Comparison of ENCODE assay signal across 2 cellular contexts in the genomic region with DNA sequence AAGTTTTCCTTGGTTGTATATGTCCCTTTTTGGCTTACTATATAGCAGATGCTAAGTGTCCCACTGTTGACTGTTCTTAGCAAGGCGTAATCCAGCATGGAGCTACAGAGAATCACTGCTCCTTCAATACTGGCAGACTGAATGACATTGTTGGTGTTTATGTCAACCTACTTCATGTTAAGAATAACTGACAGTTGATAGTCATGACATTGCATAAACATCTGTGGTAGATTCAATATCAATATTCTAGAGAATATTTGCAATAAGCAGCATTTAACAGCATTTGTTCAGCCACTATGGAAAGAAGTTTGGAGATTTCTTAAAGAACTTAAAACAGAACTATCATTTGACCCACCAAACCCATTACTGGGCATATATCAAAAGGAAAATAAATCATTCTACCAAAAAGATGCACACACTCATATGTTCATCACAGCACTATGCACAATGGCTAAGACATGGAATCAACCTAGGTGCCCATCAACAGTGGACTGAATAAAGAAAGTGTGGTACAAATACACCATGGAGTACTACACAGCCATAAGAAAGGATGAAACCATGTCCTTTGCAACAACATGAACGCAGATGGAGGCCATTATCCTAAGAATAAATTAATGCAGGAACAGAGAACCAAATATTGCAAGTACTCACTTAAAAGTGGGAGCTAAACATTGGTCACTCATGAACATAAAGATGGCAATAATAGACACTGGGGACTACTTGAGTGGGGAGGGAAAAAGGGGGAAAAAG.
TF ChIP-seq lines count a peak whose summit lies in the region.

No MANE protein-coding gene starts in this region.

TF ChIP-seq in K562, 482 proteins besides CTCF, POLR2A, EP300 and RAD21 (continued from another document and continues in another):
- TF ChIP-seq, protein P1, sequence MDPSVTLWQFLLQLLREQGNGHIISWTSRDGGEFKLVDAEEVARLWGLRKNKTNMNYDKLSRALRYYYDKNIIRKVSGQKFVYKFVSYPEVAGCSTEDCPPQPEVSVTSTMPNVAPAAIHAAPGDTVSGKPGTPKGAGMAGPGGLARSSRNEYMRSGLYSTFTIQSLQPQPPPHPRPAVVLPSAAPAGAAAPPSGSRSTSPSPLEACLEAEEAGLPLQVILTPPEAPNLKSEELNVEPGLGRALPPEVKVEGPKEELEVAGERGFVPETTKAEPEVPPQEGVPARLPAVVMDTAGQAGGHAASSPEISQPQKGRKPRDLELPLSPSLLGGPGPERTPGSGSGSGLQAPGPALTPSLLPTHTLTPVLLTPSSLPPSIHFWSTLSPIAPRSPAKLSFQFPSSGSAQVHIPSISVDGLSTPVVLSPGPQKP (CRISPR knock-in tag; IDR thresholded peaks at IDR 0.05) = no peak
- TF ChIP-seq SMARCA5 (IDR thresholded peaks at IDR 0.05) (0 out of 2 replicates have a peak, but pooled peaks have one; percentile 22), ZNF407 (IDR thresholded peaks at IDR 0.05; ENCODE audit: low read depth) (no peak), NBN (IDR thresholded peaks at IDR 0.05; ENCODE audit: low read depth) (no peak), ID3 (CRISPR knock-in tag; IDR thresholded peaks at IDR 0.05) (no peak), ID3 (tag; IDR thresholded peaks at IDR 0.05) (0 out of 2 replicates have a peak, but pooled peaks have one; percentile 36), ZNF146 (CRISPR knock-in tag; IDR thresholded peaks at IDR 0.05; ENCODE audit: unreplicated experiment) (peak; percentile 84), NR2C1 (IDR thresholded peaks at IDR 0.05) (peak; percentile 8; the same call in 1 of the 2 replicates), NR2C1 (tag; IDR thresholded peaks at IDR 0.05) (no peak), ZNF316 (IDR thresholded peaks at IDR 0.05) (peak; percentile 51), CHAMP1 (IDR thresholded peaks at IDR 0.05) (0 out of 2 replicates have a peak, but pooled peaks have one; percentile 22), KDM1A (IDR thresholded peaks at IDR 0.05) (peak; percentile 37 to 64; a peak in 3 of 4 replicates)

TF ChIP-seq in neural cell, 6 proteins besides CTCF, POLR2A, EP300 and RAD21 (continued from another document):
- TF ChIP-seq, protein P2, sequence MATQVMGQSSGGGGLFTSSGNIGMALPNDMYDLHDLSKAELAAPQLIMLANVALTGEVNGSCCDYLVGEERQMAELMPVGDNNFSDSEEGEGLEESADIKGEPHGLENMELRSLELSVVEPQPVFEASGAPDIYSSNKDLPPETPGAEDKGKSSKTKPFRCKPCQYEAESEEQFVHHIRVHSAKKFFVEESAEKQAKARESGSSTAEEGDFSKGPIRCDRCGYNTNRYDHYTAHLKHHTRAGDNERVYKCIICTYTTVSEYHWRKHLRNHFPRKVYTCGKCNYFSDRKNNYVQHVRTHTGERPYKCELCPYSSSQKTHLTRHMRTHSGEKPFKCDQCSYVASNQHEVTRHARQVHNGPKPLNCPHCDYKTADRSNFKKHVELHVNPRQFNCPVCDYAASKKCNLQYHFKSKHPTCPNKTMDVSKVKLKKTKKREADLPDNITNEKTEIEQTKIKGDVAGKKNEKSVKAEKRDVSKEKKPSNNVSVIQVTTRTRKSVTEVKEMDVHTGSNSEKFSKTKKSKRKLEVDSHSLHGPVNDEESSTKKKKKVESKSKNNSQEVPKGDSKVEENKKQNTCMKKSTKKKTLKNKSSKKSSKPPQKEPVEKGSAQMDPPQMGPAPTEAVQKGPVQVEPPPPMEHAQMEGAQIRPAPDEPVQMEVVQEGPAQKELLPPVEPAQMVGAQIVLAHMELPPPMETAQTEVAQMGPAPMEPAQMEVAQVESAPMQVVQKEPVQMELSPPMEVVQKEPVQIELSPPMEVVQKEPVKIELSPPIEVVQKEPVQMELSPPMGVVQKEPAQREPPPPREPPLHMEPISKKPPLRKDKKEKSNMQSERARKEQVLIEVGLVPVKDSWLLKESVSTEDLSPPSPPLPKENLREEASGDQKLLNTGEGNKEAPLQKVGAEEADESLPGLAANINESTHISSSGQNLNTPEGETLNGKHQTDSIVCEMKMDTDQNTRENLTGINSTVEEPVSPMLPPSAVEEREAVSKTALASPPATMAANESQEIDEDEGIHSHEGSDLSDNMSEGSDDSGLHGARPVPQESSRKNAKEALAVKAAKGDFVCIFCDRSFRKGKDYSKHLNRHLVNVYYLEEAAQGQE (IDR thresholded peaks at IDR 0.05; ENCODE audit: borderline replicate concordance) = no peak
- no peak for TF ChIP-seq MXI1 (conservative IDR thresholded peaks at IDR 0.05; ENCODE audit: poor library complexity, severe bottlenecking)
